In genomic region chr3:463793-464192, GRCh38 we compare ENCODE assay signal across 12 cellular contexts.
DNase-seq lines count a peak whose midpoint lies in the region; ATAC-seq, FAIRE-seq and TF ChIP-seq lines count a peak whose summit lies in the region.
"Had no signal": no experiment of that assay in that cellular context is flagged by ENCODE, and none has a peak within 500 bp of the region (broad histone marks: within the 10 kb centered on the region; RNA-seq: fewer than 3 reads in every experiment).

No MANE protein-coding gene starts in this region.

- H3K27ac Mint-ChIP-seq in activated CD4-positive, alpha-beta memory T cell treated with anti-CD3 and anti-CD28 coated beads, Interleukin-2, amount 10 ng/mL, durations not matched to agents 7 days and 5 days = no peak overlapping the region

- H3K27me3 ChIP-seq in left ventricle myocardium inferior (ENCODE audit: low read depth) = peaks cover 9% of the 10 kb centered on the region
- H3K27me3 ChIP-seq: tibial nerve had no signal

- H3K4me3 Mint-ChIP-seq in activated CD4-positive, alpha-beta memory T cell treated with anti-CD3 and anti-CD28 coated beads, Interleukin-2, amount 10 ng/mL, durations not matched to agents 7 days and 5 days = no peak overlapping the region
- H3K4me3 Mint-ChIP-seq: central memory CD8-positive, alpha-beta T cell had no signal

- CTCF ChIA-PET in activated CD4-positive, alpha-beta memory T cell treated with anti-CD3 and anti-CD28 coated beads, Interleukin-2, amount 10 ng/mL, durations not matched to agents 7 days and 5 days (lab: Charles Lee) = no interaction called here

- no peaks in the 10 kb centered on the region for H3K27me3 Mint-ChIP-seq in activated CD4-positive, alpha-beta memory T cell treated with anti-CD3 and anti-CD28 coated beads, Interleukin-2, amount 10 ng/mL, durations not matched to agents 7 days and 5 days
- H3K27me3 Mint-ChIP-seq: central memory CD8-positive, alpha-beta T cell had no signal

- peak; percentile 99 for ATAC-seq in GM19395 (IDR thresholded peaks at IDR 0.05; ENCODE audit: unreplicated experiment)
- peak; percentile 99 for ATAC-seq in HG02798 (IDR thresholded peaks at IDR 0.05; ENCODE audit: poor library complexity, unreplicated experiment)
- ATAC-seq in HG03469 (IDR thresholded peaks at IDR 0.05; ENCODE audit: unreplicated experiment) = peak; percentile 97
- no peak for ATAC-seq in sciatic nerve

- FAIRE-seq in GM12891 (lab: Jason Lieb, UNC) = peak; percentile 93

- H3K36me3 Mint-ChIP-seq in activated CD4-positive, alpha-beta memory T cell treated with anti-CD3 and anti-CD28 coated beads, Interleukin-2, amount 10 ng/mL, durations not matched to agents 7 days and 5 days (ENCODE audit: low read depth) = no peaks in the 10 kb centered on the region

- no peaks in the 10 kb centered on the region for H3K4me1 ChIP-seq in left ventricle myocardium inferior
- H3K4me1 ChIP-seq: tibial nerve had no signal

- no peaks in the 10 kb centered on the region for H3K4me1 Mint-ChIP-seq in activated CD4-positive, alpha-beta memory T cell treated with anti-CD3 and anti-CD28 coated beads, Interleukin-2, amount 10 ng/mL, durations not matched to agents 7 days and 5 days
- H3K4me1 Mint-ChIP-seq: central memory CD8-positive, alpha-beta T cell had no signal

- H3K9me3 Mint-ChIP-seq in activated CD4-positive, alpha-beta memory T cell treated with anti-CD3 and anti-CD28 coated beads, Interleukin-2, amount 10 ng/mL, durations not matched to agents 7 days and 5 days = no peaks in the 10 kb centered on the region

- H3K9me3 ChIP-seq in left ventricle myocardium inferior (replicated peaks) = no peaks in the 10 kb centered on the region
- H3K9me3 ChIP-seq: tibial nerve had no signal

- POLR2A ChIA-PET in activated CD4-positive, alpha-beta memory T cell treated with anti-CD3 and anti-CD28 coated beads, Interleukin-2, amount 10 ng/mL, durations not matched to agents 7 days and 5 days (lab: Charles Lee) = no interaction called here

- intact Hi-C loops in sciatic nerve (cut with DNase I) (no loop called here), left ventricle myocardium inferior (cut with micrococcal nuclease) (no loop called here)

- H3K4me3 ChIP-seq in left ventricle myocardium inferior = no peak overlapping the region
- H3K4me3 ChIP-seq: tibial nerve had no signal

- no peaks in the 10 kb centered on the region for H3K36me3 ChIP-seq in left ventricle myocardium inferior
- H3K36me3 ChIP-seq: tibial nerve had no signal

- no peak overlapping the region for H3K27ac ChIP-seq in left ventricle myocardium inferior (replicated peaks)
- H3K27ac ChIP-seq: tibial nerve had no signal

- TF ChIP-seq CTCF in left ventricle myocardium inferior (IDR thresholded peaks at IDR 0.05; ENCODE audit: borderline replicate concordance) = no peak

- no peak for TF ChIP-seq POLR2A in GM12891 (IDR thresholded peaks at IDR 0.05; ENCODE audit: low read depth, low read length)

- DNase-seq in GM12891 (ENCODE audit: insufficient read length, low spot score) = peak; percentile 24
- no peak for DNase-seq in sciatic nerve (ENCODE audit: low spot score)
- no peak for DNase-seq in occipital lobe (lab: John Stamatoyannopoulos, UW)
- no peak for DNase-seq in left ventricle myocardium inferior
- DNase-seq in activated CD4-positive, alpha-beta memory T cell treated with anti-CD3 and anti-CD28 coated beads, Interleukin-2, amount 10 ng/mL, durations not matched to agents 7 days and 5 days = no peak
- DNase-seq: activated effector memory CD4-positive, alpha-beta T cell treated with anti-CD3 and anti-CD28 coated beads, Interleukin-2, amount 50 U/mL, for 16 hours; NCI-H1436 had no signal

TF ChIP-seq in GM12891, 5 proteins besides CTCF, POLR2A, EP300 and RAD21:
- peak; percentile 99 for TF ChIP-seq POU2F2 (IDR thresholded peaks at IDR 0.05; ENCODE audit: low read depth, low read length)
- peak; percentile 55; the same call in 1 of the 2 replicates for TF ChIP-seq SPI1 (IDR thresholded peaks at IDR 0.05; ENCODE audit: low read depth, low read length)
- TF ChIP-seq PAX5 (IDR thresholded peaks at IDR 0.05; ENCODE audit: insufficient read depth, low read length, severe bottlenecking) = no peak
- TF ChIP-seq POLR2AphosphoS5 (IDR thresholded peaks at IDR 0.05; ENCODE audit: low read depth, low read length) = no peak
- no peak for TF ChIP-seq TAF1 (IDR thresholded peaks at IDR 0.05; ENCODE audit: low read depth, low read length)
